In genomic region chr11:133999355-133999754, GRCh38 we compare ENCODE assay signal across 28 cellular contexts. TPM values are rescaled to one million over a fixed set of nuclear protein-coding genes. Genes with fewer than 3 reads are reported as not detected.
"Had no signal": no experiment of that assay in that cellular context is flagged by ENCODE, and none has a peak within 500 bp of the region (broad histone marks: within the 10 kb centered on the region; RNA-seq: fewer than 3 reads in every experiment).

No MANE protein-coding gene starts in this region.

- H3K27ac ChIP-seq: adrenal gland, ascending aorta, brain microvascular endothelial cell, heart right ventricle, pancreas, tibial artery had no signal

- H3K4me3 Mint-ChIP-seq: activated B cell treated with CpG ODN at 0.5 μM for 24 hours; activated CD4-positive, alpha-beta T cell treated with anti-CD3 and anti-CD28 coated beads for 36 hours; activated naive CD8-positive, alpha-beta T cell; activated T-cell treated with anti-CD3 and anti-CD28 coated beads, Interleukin-2, amount 50 U/mL, for 24 hours; dendritic cell treated with granulocyte-macrophage colony-stimulating factor and Interleukin-4, amounts not matched to agents 40 ng/mL and 50 ng/mL, for 4 days; nephron; stimulated activated naive CD8-positive, alpha-beta T cell treated with anti-CD3 and anti-CD28 coated beads, Interleukin-15, amount 100 ng/mL, for 72 hours had no signal

- H3K9me3 Mint-ChIP-seq: activated B cell treated with CpG ODN at 0.5 μM for 24 hours; activated T-cell treated with anti-CD3 and anti-CD28 coated beads, Interleukin-2, amount 50 U/mL, for 24 hours; activated T-helper 2 cell treated with anti-CD3 and anti-CD28 coated beads, Interferon-gamma antibody, Interleukin-2, Interleukin-4, amounts not matched to agents 10 μg/mL and 5 μg/mL and 100 μg/mL, durations not matched to agents 14 hours and 24 hours and 36 hours; dendritic cell treated with granulocyte-macrophage colony-stimulating factor and Interleukin-4, amounts not matched to agents 40 ng/mL and 50 ng/mL, for 4 days; nephron; stimulated activated naive CD8-positive, alpha-beta T cell treated with anti-CD3 and anti-CD28 coated beads, Interleukin-15, amount 100 ng/mL, for 72 hours had no signal

- H3K36me3 Mint-ChIP-seq: activated naive CD8-positive, alpha-beta T cell had no signal

- H3K27me3 Mint-ChIP-seq: activated naive CD8-positive, alpha-beta T cell; activated T-cell treated with anti-CD3 and anti-CD28 coated beads, Interleukin-2, amount 50 U/mL, for 24 hours; dendritic cell treated with granulocyte-macrophage colony-stimulating factor and Interleukin-4, amounts not matched to agents 40 ng/mL and 50 ng/mL, for 4 days; stimulated activated naive CD8-positive, alpha-beta T cell treated with anti-CD3 and anti-CD28 coated beads, Interleukin-15, amount 100 ng/mL, for 72 hours had no signal

- H3K4me1 Mint-ChIP-seq: activated CD4-positive, alpha-beta T cell treated with anti-CD3 and anti-CD28 coated beads for 36 hours had no signal

- H3K36me3 ChIP-seq: adrenal gland, ascending aorta, brain microvascular endothelial cell, heart right ventricle, pancreas, tibial artery had no signal

- H3K27ac Mint-ChIP-seq: activated B cell treated with CpG ODN at 0.5 μM for 24 hours; activated CD4-positive, alpha-beta T cell treated with anti-CD3 and anti-CD28 coated beads for 36 hours; activated naive CD8-positive, alpha-beta T cell; activated T-cell treated with anti-CD3 and anti-CD28 coated beads, Interleukin-2, amount 50 U/mL, for 24 hours; activated T-helper 2 cell treated with anti-CD3 and anti-CD28 coated beads, Interferon-gamma antibody, Interleukin-2, Interleukin-4, amounts not matched to agents 10 μg/mL and 5 μg/mL and 100 μg/mL, durations not matched to agents 14 hours and 24 hours and 36 hours; dendritic cell treated with granulocyte-macrophage colony-stimulating factor and Interleukin-4, amounts not matched to agents 40 ng/mL and 50 ng/mL, for 4 days; nephron; stimulated activated naive CD8-positive, alpha-beta T cell treated with anti-CD3 and anti-CD28 coated beads, Interleukin-15, amount 100 ng/mL, for 72 hours had no signal

- H3K4me3 ChIP-seq: adrenal gland, ascending aorta, heart right ventricle, pancreas, tibial artery had no signal

- H3K4me1 ChIP-seq: adrenal gland, ascending aorta, pancreas had no signal

- H3K9me3 ChIP-seq: adrenal gland, ascending aorta, heart right ventricle, pancreas, tibial artery had no signal

- H3K27me3 ChIP-seq: adrenal gland, ascending aorta, brain microvascular endothelial cell, heart right ventricle, pancreas had no signal

- DNase-seq: activated B cell treated with CpG ODN at 0.5 μM for 24 hours; activated CD4-positive, alpha-beta T cell treated with anti-CD3 and anti-CD28 coated beads for 36 hours; activated CD4-positive, alpha-beta T cell treated with anti-CD3 and anti-CD28 coated beads, Interleukin-2, amount 50 U/mL, for 4 hours; activated CD8-positive, alpha-beta memory T cell treated with anti-CD3 and anti-CD28 coated beads for 24 hours; activated CD8-positive, alpha-beta memory T cell treated with anti-CD3 and anti-CD28 coated beads, Interleukin-2, amount 50 U/mL, for 4 hours; activated naive CD4-positive, alpha-beta T cell; activated T-cell treated with anti-CD3 and anti-CD28 coated beads, Interleukin-2, amount 50 U/mL, for 24 hours; brain microvascular endothelial cell; caudate nucleus; effector CD4-positive, alpha-beta T cell; erythroblast; foreskin fibroblast; heart right ventricle; islet precursor cell; left colon; mesenchymal stem cell; pancreas; right cardiac atrium; stimulated activated CD4-positive, alpha-beta T cell treated with anti-CD3 and anti-CD28 coated beads, Interleukin-1b, Interleukin-23, amount 100 ng/mL, for 48 hours; stimulated activated naive CD8-positive, alpha-beta T cell treated with anti-CD3 and anti-CD28 coated beads, Interleukin-15, amount 100 ng/mL, for 72 hours; tibial artery had no signal

RNA-seq across cellular contexts. Expression of gene IGSF9B, which starts 42.6 kb away (rescaled TPM):
- polyA plus RNA-seq: fibroblast of lung had no signal
